Comparison of ENCODE assay signal across 1 cellular context in the genomic region with DNA sequence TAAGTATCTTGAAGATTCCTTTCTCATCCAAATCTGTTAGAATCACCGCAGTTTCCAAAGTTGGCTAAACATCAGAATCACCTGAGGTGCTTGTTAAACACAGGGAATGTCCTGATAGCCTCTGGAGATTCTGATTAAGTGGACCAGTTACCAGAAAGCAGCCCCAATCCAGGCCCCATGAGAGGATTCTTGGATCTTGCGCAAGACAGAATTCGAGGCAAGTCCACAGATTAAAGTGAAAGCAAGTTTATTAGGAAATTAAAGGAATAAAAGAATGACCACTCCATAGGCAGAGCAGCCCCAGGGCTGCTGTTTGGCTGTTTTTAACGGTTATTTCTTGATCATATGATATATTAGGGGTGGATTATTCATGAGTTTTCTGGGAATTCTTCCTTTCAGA.
TF ChIP-seq lines count a peak whose summit lies in the region.

No MANE protein-coding gene starts in this region.

TF ChIP-seq in H1, 55 proteins besides CTCF, POLR2A, EP300 and RAD21:
- TF ChIP-seq CEBPB (IDR thresholded peaks at IDR 0.05; ENCODE audit: low read depth, low read length) (peak; percentile 79), ZNF274 (IDR thresholded peaks at IDR 0.05; ENCODE audit: borderline replicate concordance, extremely low read depth, low read length) (no peak), YY1 (IDR thresholded peaks at IDR 0.05; ENCODE audit: low read depth, low read length) (no peak)
TF ChIP-seq in H1: peak in this region for 1.
